Comparison of ENCODE assay signal across 19 cellular contexts in the genomic region with DNA sequence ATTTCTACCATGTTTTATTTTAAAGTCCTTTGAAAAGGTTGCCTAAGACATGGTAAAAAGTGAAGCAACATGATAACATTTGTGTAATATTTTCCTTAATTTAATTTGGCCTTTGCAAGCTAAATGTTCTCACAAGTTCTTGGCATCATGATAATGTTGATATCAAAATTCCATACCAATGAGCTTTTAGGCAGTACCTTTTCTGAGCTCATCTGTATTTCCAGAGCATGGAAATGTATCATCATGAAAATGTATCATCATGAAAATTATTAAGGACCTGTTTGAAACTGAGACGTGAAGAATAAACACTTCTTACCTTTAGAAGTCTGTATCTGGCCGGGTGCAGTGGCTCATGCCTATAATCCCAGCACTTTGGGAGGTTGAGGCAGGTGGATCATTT.
"Had no signal": no experiment of that assay in that cellular context is flagged by ENCODE, and none has a peak within 500 bp of the region (broad histone marks: within the 10 kb centered on the region; RNA-seq: fewer than 3 reads in every experiment).

No MANE protein-coding gene starts in this region.

- H3K27ac ChIP-seq: RWPE1, SJCRH30 had no signal

- H3K36me3 ChIP-seq: MG63, SJCRH30 had no signal

- H3K4me3 ChIP-seq: MG63, SJCRH30 had no signal

- H3K9me3 ChIP-seq: MG63, SJCRH30 had no signal

- ATAC-seq: HepG2 had no signal

- DNase-seq: IMR-90, Karpas-422, KG1, MG63, NCI-H1417 treated with DMSO at 0.1 percent for 48 hours, NCI-H146, NCI-H1694 treated with DMSO at 0.1 percent for 48 hours, NCI-H1930, NCI-H2227 treated with DMSO at 0.1 percent for 48 hours, NCI-H446, NCI-H510A, NCI-H524 treated with DMSO at 0.1 percent for 48 hours, NCI-H69, NCI-H774, SHP77 treated with DMSO at 0.1 percent for 48 hours, SJCRH30, SW 1271 had no signal

- H3K27me3 ChIP-seq: MG63, SJCRH30 had no signal
